In the genomic region with DNA sequence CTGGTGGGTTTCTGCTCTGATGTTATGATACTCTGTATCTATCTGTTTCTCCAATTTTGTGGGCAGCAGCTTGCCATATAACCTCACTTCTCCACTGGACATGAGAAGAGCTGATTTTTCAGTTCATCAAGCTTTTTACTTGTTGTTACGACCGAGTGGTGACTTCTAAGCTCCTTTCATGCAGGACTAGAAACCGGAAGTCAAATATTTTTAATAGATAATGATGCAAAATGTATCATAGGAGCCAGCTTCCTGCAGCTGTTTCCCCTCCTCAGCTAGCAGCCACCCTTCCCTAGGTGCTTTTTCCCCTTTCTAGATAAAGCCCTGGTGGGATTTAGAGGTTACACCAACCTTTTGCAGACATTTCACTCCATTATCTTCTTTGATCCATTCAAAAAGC, we compare ENCODE assay signal across 1 cellular context.
TF ChIP-seq lines count a peak whose summit lies in the region.

No MANE protein-coding gene starts in this region.

TF ChIP-seq in GM23338, 12 proteins besides CTCF, POLR2A, EP300 and RAD21 (continued from another document):
- TF ChIP-seq, protein P1, sequence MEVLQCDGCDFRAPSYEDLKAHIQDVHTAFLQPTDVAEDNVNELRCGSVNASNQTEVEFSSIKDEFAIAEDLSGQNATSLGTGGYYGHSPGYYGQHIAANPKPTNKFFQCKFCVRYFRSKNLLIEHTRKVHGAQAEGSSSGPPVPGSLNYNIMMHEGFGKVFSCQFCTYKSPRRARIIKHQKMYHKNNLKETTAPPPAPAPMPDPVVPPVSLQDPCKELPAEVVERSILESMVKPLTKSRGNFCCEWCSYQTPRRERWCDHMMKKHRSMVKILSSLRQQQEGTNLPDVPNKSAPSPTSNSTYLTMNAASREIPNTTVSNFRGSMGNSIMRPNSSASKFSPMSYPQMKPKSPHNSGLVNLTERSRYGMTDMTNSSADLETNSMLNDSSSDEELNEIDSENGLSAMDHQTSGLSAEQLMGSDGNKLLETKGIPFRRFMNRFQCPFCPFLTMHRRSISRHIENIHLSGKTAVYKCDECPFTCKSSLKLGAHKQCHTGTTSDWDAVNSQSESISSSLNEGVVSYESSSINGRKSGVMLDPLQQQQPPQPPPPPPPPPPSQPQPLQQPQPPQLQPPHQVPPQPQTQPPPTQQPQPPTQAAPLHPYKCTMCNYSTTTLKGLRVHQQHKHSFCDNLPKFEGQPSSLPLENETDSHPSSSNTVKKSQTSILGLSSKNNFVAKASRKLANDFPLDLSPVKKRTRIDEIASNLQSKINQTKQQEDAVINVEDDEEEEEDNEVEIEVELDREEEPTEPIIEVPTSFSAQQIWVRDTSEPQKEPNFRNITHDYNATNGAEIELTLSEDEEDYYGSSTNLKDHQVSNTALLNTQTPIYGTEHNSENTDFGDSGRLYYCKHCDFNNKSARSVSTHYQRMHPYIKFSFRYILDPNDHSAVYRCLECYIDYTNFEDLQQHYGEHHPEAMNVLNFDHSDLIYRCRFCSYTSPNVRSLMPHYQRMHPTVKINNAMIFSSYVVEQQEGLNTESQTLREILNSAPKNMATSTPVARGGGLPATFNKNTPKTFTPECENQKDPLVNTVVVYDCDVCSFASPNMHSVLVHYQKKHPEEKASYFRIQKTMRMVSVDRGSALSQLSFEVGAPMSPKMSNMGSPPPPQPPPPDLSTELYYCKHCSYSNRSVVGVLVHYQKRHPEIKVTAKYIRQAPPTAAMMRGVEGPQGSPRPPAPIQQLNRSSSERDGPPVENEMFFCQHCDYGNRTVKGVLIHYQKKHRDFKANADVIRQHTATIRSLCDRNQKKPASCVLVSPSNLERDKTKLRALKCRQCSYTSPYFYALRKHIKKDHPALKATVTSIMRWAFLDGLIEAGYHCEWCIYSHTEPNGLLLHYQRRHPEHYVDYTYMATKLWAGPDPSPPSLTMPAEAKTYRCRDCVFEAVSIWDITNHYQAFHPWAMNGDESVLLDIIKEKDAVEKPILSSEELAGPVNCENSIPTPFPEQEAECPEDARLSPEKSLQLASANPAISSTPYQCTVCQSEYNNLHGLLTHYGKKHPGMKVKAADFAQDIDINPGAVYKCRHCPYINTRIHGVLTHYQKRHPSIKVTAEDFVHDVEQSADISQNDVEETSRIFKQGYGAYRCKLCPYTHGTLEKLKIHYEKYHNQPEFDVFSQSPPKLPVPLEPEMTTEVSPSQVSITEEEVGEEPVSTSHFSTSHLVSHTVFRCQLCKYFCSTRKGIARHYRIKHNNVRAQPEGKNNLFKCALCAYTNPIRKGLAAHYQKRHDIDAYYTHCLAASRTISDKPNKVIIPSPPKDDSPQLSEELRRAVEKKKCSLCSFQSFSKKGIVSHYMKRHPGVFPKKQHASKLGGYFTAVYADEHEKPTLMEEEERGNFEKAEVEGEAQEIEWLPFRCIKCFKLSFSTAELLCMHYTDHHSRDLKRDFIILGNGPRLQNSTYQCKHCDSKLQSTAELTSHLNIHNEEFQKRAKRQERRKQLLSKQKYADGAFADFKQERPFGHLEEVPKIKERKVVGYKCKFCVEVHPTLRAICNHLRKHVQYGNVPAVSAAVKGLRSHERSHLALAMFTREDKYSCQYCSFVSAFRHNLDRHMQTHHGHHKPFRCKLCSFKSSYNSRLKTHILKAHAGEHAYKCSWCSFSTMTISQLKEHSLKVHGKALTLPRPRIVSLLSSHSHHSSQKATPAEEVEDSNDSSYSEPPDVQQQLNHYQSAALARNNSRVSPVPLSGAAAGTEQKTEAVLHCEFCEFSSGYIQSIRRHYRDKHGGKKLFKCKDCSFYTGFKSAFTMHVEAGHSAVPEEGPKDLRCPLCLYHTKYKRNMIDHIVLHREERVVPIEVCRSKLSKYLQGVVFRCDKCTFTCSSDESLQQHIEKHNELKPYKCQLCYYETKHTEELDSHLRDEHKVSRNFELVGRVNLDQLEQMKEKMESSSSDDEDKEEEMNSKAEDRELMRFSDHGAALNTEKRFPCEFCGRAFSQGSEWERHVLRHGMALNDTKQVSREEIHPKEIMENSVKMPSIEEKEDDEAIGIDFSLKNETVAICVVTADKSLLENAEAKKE (CRISPR knock-in tag; IDR thresholded peaks at IDR 0.05) = no peak
- TF ChIP-seq POLR2AphosphoS5 (IDR thresholded peaks at IDR 0.05; ENCODE audit: low read depth) (no peak), EZH2 (IDR thresholded peaks at IDR 0.05; ENCODE audit: low read depth, unreplicated experiment) (no peak), STAT1 (IDR thresholded peaks at IDR 0.05; ENCODE audit: unreplicated experiment) (no peak), NANOG (IDR thresholded peaks at IDR 0.05; ENCODE audit: borderline replicate concordance) (no peak), CREB1 (CRISPR knock-in tag; IDR thresholded peaks at IDR 0.05; ENCODE audit: low read depth) (no peak)
